Comparison of ENCODE assay signal across 8 cellular contexts in genomic region chr11:73325036-73325981, GRCh38. TPM values are rescaled to one million over a fixed set of nuclear protein-coding genes. Genes with fewer than 3 reads are reported as not detected.
DNase-seq lines count a peak whose midpoint lies in the region; ATAC-seq and TF ChIP-seq lines count a peak whose summit lies in the region.

No MANE protein-coding gene starts in this region.

- H3K9me2 ChIP-seq in hepatocyte (replicated peaks; ENCODE audit: insufficient read depth), result no peaks in the 10 kb centered on the region

- peaks cover 99% of the 10 kb centered on the region for H3K79me2 ChIP-seq in hepatocyte

- peak overlapping the region; percentile 78 to 91 (median 87) for H3K4me2 ChIP-seq in BLaER1 treated with 17β-estradiol and CSF1 and Interleukin-3, amounts not matched to agents 10 nM and 100 nM
- no peak overlapping the region for H3K4me2 ChIP-seq in hepatocyte

- no peak overlapping the region for H2AFZ ChIP-seq in hepatocyte

- no peaks in the 10 kb centered on the region for H3K9me3 ChIP-seq in BLaER1 treated with 17β-estradiol and CSF1 and Interleukin-3, amounts not matched to agents 10 nM and 100 nM (replicated peaks in 1 of 11)
- H3K9me3 ChIP-seq in hepatocyte (ENCODE audit: low read depth), result no peaks in the 10 kb centered on the region

- H3K4me1 ChIP-seq in BLaER1 treated with 17β-estradiol and CSF1 and Interleukin-3, amounts not matched to agents 10 nM and 100 nM, result peaks cover 62 to 86% (median 80%) of the 10 kb centered on the region in 10 experiments
- peaks cover 69% of the 10 kb centered on the region for H3K4me1 ChIP-seq in hepatocyte (ENCODE audit: insufficient read depth)
- no peaks in the 10 kb centered on the region for H3K4me1 ChIP-seq in urinary bladder (ENCODE audit: insufficient read depth)

- POLR2A ChIA-PET in RWPE1 (lab: Yijun Ruan, JAX; ENCODE audit: low non-redundant PET), result no interaction called here

- CTCF ChIA-PET in RWPE1 (lab: Yijun Ruan, JAX), result interaction anchor here (1.5 kb wide), 1 partner anchor 10 kb away, joined by 12 read pairs; no protein-coding TSS in a partner anchor

- no peaks in the 10 kb centered on the region for H3K27me3 ChIP-seq in BLaER1 treated with 17β-estradiol and CSF1 and Interleukin-3, amounts not matched to agents 10 nM and 100 nM
- no peaks in the 10 kb centered on the region for H3K27me3 ChIP-seq in hepatocyte

- ATAC-seq in GM21423 (IDR thresholded peaks at IDR 0.05; ENCODE audit: unreplicated experiment), result peak; percentile 55

- peak overlapping the region in 10 of 11 experiments; percentile 13 to 68 (median 51); a peak in 15 of 22 replicates for H3K27ac ChIP-seq in BLaER1 treated with 17β-estradiol and CSF1 and Interleukin-3, amounts not matched to agents 10 nM and 100 nM
- H3K27ac ChIP-seq in hepatocyte, result peak overlapping the region; percentile 82
- H3K27ac ChIP-seq in urinary bladder (ENCODE audit: low read depth), result peak overlapping the region; percentile 79
- H3K27ac ChIP-seq in RWPE1, result no peak overlapping the region

- peak overlapping the region in 9 of 11 experiments; percentile 2 to 63 (median 40); a peak in 14 of 22 replicates for H3K9ac ChIP-seq in BLaER1 treated with 17β-estradiol and CSF1 and Interleukin-3, amounts not matched to agents 10 nM and 100 nM

- DNase-seq in M059J (ENCODE audit: low read depth) (peak; percentile 72), hepatocyte (ENCODE audit: low spot score) (no peak), SW480 (ENCODE audit: low spot score) (no peak), RWPE1 (ENCODE audit: low spot score) (no peak), amygdala (lab: John Stamatoyannopoulos, UW) (no peak)

- H3K36me3 ChIP-seq in BLaER1 treated with 17β-estradiol and CSF1 and Interleukin-3, amounts not matched to agents 10 nM and 100 nM, result no peaks in the 10 kb centered on the region
- H3K36me3 ChIP-seq in hepatocyte (replicated peaks; ENCODE audit: insufficient read depth, low read depth) (no peaks in the 10 kb centered on the region), urinary bladder (ENCODE audit: insufficient read depth) (no peaks in the 10 kb centered on the region)

- no peak overlapping the region for H3K4me3 ChIP-seq in BLaER1 treated with 17β-estradiol and CSF1 and Interleukin-3, amounts not matched to agents 10 nM and 100 nM
- H3K4me3 ChIP-seq in hepatocyte, result no peak overlapping the region
- H3K4me3 ChIP-seq in urinary bladder (ENCODE audit: low read depth, low read length), result no peak overlapping the region

- TF ChIP-seq CTCF in hepatocyte (IDR thresholded peaks at IDR 0.05; ENCODE audit: poor library complexity), result no peak
- TF ChIP-seq CTCF in RWPE1 (conservative IDR thresholded peaks at IDR 0.05; ENCODE audit: low read depth), result no peak

- WGBS in hepatocyte (ENCODE audit: low lambda C conversion rate, missing lambda C conversion rate), result 69% methylated on average over 13 of the region's 13 CpGs
- 42% methylated on average over 13 of the region's 13 CpGs for WGBS in urinary bladder

- H4K20me1 ChIP-seq in BLaER1 treated with 17β-estradiol and CSF1 and Interleukin-3, amounts not matched to agents 10 nM and 100 nM, result peaks cover 0 to 3% (median 0%) of the 10 kb centered on the region in 11 experiments; a peak in 1 of 22 replicates
- peaks cover 32% of the 10 kb centered on the region for H4K20me1 ChIP-seq in hepatocyte (ENCODE audit: insufficient read depth, poor library complexity, severe bottlenecking)

RNA-seq across cellular contexts. Expression of gene ARHGEF17, which starts 17.2 kb away (rescaled TPM):
- total RNA-seq in M059J (2014; rRNA removed; shearing (Covaris generic)), result 6.0 and 17.5 TPM in 2 replicates
- 26.6 and 35.6 TPM in 2 replicates for total RNA-seq in hepatocyte
- 30.2 and 36.2 TPM in 2 replicates for polyA plus RNA-seq in hepatocyte
- 30.7 TPM for total RNA-seq in urinary bladder
- polyA plus RNA-seq in urinary bladder, result 69.8 TPM

RNA-seq across cellular contexts. Expression of gene RELT, which starts 50.9 kb away (rescaled TPM):
- total RNA-seq in M059J (2014; rRNA removed; shearing (Covaris generic)), result 6.6 and 10.8 TPM in 2 replicates
- total RNA-seq in hepatocyte (2.3 and 3.4 TPM in 2 replicates), urinary bladder (2.6 TPM)
- polyA plus RNA-seq in hepatocyte (1.6 and 2.7 TPM in 2 replicates), urinary bladder (2.7 TPM)

RNA-seq across cellular contexts. Expression of gene P2RY6, which starts 53.2 kb away (rescaled TPM):
- total RNA-seq in M059J (2014; rRNA removed; shearing (Covaris generic)), result 3.3 and 5.6 TPM in 2 replicates
- 2.6 and 2.9 TPM in 2 replicates for total RNA-seq in hepatocyte
- polyA plus RNA-seq in hepatocyte, result 8.9 and 9.7 TPM in 2 replicates
- 0.90 TPM for total RNA-seq in urinary bladder
- 2.6 TPM for polyA plus RNA-seq in urinary bladder
